Comparison of ENCODE assay signal across 1 cellular context in the genomic region with DNA sequence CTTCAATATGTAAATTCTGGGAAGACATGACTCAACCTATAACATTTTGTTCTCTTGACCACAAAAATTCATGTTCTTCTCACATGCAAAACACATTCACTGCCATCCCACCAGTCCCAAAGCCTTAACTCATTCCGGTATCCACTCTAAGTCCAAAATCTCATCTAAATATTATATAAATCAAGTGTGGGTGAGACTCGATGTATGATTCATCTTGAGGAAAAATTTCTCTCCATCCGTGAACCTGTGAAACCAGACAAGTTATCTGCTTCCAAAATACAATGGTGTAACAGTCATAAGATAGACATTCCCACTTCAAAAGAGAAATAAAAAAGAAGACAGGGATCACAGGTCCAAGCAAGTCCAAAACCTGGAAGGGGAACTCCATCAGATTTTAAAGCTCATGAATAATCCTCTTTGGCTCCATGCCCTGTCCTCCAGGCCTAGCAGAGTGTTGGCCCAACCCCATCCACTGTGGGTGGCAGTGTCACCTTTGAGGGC.
TF ChIP-seq lines count a peak whose summit lies in the region.

No MANE protein-coding gene starts in this region.

TF ChIP-seq in IMR-90, 13 proteins besides CTCF, POLR2A, EP300 and RAD21:
- TF ChIP-seq MXI1 (IDR thresholded peaks at IDR 0.05; ENCODE audit: borderline replicate concordance, low read depth, low read length), result no peak
- no peak for TF ChIP-seq CEBPB (IDR thresholded peaks at IDR 0.05; ENCODE audit: low read depth, low read length)
- TF ChIP-seq MAZ (IDR thresholded peaks at IDR 0.05; ENCODE audit: borderline replicate concordance, low read depth, low read length), result no peak
- no peak for TF ChIP-seq FOS (IDR thresholded peaks at IDR 0.05; ENCODE audit: low read depth, low read length)
- TF ChIP-seq RFX5 (IDR thresholded peaks at IDR 0.05; ENCODE audit: low read depth, low read length), result no peak
- no peak for TF ChIP-seq SMC3 (IDR thresholded peaks at IDR 0.05; ENCODE audit: low read depth, low read length)
- TF ChIP-seq, protein P1, sequence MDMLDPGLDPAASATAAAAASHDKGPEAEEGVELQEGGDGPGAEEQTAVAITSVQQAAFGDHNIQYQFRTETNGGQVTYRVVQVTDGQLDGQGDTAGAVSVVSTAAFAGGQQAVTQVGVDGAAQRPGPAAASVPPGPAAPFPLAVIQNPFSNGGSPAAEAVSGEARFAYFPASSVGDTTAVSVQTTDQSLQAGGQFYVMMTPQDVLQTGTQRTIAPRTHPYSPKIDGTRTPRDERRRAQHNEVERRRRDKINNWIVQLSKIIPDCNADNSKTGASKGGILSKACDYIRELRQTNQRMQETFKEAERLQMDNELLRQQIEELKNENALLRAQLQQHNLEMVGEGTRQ (IDR thresholded peaks at IDR 0.05; ENCODE audit: low read depth, low read length), result no peak
- TF ChIP-seq NFE2L2 (IDR thresholded peaks at IDR 0.05; ENCODE audit: low read depth, low read length), result no peak
- TF ChIP-seq ELK1 (IDR thresholded peaks at IDR 0.05; ENCODE audit: borderline replicate concordance, low read depth, low read length), result no peak
- no peak for TF ChIP-seq RCOR1 (IDR thresholded peaks at IDR 0.05; ENCODE audit: insufficient replicate concordance, low read length)
TF ChIP-seq in IMR-90: peak in this region for 0.
